In genomic region chr4:9976781-9977180, GRCh38 we compare ENCODE assay signal across 21 cellular contexts. TPM values are rescaled to one million over a fixed set of nuclear protein-coding genes. Genes with fewer than 3 reads are reported as not detected.
DNase-seq lines count a peak whose midpoint lies in the region; ATAC-seq and TF ChIP-seq lines count a peak whose summit lies in the region.
"Had no signal": no experiment of that assay in that cellular context is flagged by ENCODE, and none has a peak within 500 bp of the region (broad histone marks: within the 10 kb centered on the region; RNA-seq: fewer than 3 reads in every experiment).

No MANE protein-coding gene starts in this region.

- peaks cover 14% of the 10 kb centered on the region for H3K36me3 Mint-ChIP-seq in activated naive CD8-positive, alpha-beta T cell treated with anti-CD3 and anti-CD28 coated beads for 36 hours

- WGBS in esophagus muscularis mucosa: 80% methylated on average over 2 of the region's 2 CpGs

- TF ChIP-seq EP300 in esophagus muscularis mucosa (IDR thresholded peaks at IDR 0.05): no peak

- H3K4me1 Mint-ChIP-seq in activated naive CD8-positive, alpha-beta T cell treated with anti-CD3 and anti-CD28 coated beads for 36 hours: peaks cover 7% of the 10 kb centered on the region

- TF ChIP-seq CTCF in right atrium auricular region (IDR thresholded peaks at IDR 0.05) (no peak), esophagus muscularis mucosa (IDR thresholded peaks at IDR 0.05) (no peak), vagina (IDR thresholded peaks at IDR 0.05) (no peak)

- intact Hi-C loops in left ventricle myocardium superior (cut with micrococcal nuclease): no loop called here
- intact Hi-C loops in esophagus muscularis mucosa (cut with DNase I): no loop called here
- intact Hi-C loops in vagina (cut with DNase I): no loop called here

- no peak overlapping the region for H3K4me3 Mint-ChIP-seq in activated naive CD8-positive, alpha-beta T cell treated with anti-CD3 and anti-CD28 coated beads for 36 hours

- H3K4me3 ChIP-seq in right atrium auricular region (no peak overlapping the region), esophagus muscularis mucosa (no peak overlapping the region), vagina (no peak overlapping the region)
- H3K4me3 ChIP-seq: BLaER1, K562 had no signal

- peaks cover 13% of the 10 kb centered on the region for H3K9me3 Mint-ChIP-seq in activated naive CD8-positive, alpha-beta T cell treated with anti-CD3 and anti-CD28 coated beads for 36 hours

- H3K27ac ChIP-seq in right atrium auricular region (no peak overlapping the region), esophagus muscularis mucosa (replicated peaks in 1 of 4) (no peak overlapping the region), vagina (no peak overlapping the region)
- H3K27ac ChIP-seq: BLaER1 had no signal

- H3K27me3 ChIP-seq in right atrium auricular region (no peaks in the 10 kb centered on the region), esophagus muscularis mucosa (no peaks in the 10 kb centered on the region), vagina (no peaks in the 10 kb centered on the region)
- H3K27me3 ChIP-seq: BLaER1 had no signal

- H3K36me3 ChIP-seq in right atrium auricular region: no peaks in the 10 kb centered on the region
- peaks cover 0 to 9% (median 0%) of the 10 kb centered on the region in 4 donors for H3K36me3 ChIP-seq in esophagus muscularis mucosa
- peaks cover 0 to 4% of the 10 kb centered on the region in 2 donors for H3K36me3 ChIP-seq in vagina
- H3K36me3 ChIP-seq: BLaER1 had no signal

- peak overlapping the region; percentile 9 for H3K27ac Mint-ChIP-seq in activated naive CD8-positive, alpha-beta T cell treated with anti-CD3 and anti-CD28 coated beads for 36 hours
- H3K27ac Mint-ChIP-seq: CD4-positive, CD25-positive, alpha-beta regulatory T cell had no signal

- peak; percentile 11 for DNase-seq in right atrium auricular region (ENCODE audit: low spot score)
- DNase-seq in left ventricle myocardium superior: no peak
- no peak for DNase-seq in activated naive CD8-positive, alpha-beta T cell treated with anti-CD3 and anti-CD28 coated beads for 36 hours
- DNase-seq in esophagus muscularis mucosa (ENCODE audit: extremely low spot score): peak; percentile 64
- DNase-seq in vagina (ENCODE audit: extremely low spot score in 2 of 2): peak; percentile 34 to 72
- DNase-seq: CD4-positive, CD25-positive, alpha-beta regulatory T cell; DMS153; DND-41; Kasumi-1; NCI-H1092 treated with DMSO at 0.1 percent for 48 hours; NCI-H1436 treated with DMSO at 0.1 percent for 48 hours; NCI-H187 treated with DMSO at 0.1 percent for 48 hours; NCI-H2171 treated with DMSO at 0.1 percent for 48 hours; NCI-H345; NCI-H510A treated with DMSO at 0.1 percent for 48 hours; SK-N-SH had no signal

- H3K4me1 ChIP-seq in right atrium auricular region: no peaks in the 10 kb centered on the region
- H3K4me1 ChIP-seq in esophagus muscularis mucosa: no peaks in the 10 kb centered on the region
- no peaks in the 10 kb centered on the region for H3K4me1 ChIP-seq in vagina
- H3K4me1 ChIP-seq: BLaER1 had no signal

- ATAC-seq in left ventricle myocardium superior: no peak
- no peak for ATAC-seq in HG03135 (IDR thresholded peaks at IDR 0.05; ENCODE audit: unreplicated experiment)
- no peak for ATAC-seq in HG02973 (IDR thresholded peaks at IDR 0.05; ENCODE audit: unreplicated experiment)
- no peak for ATAC-seq in GM18909 (IDR thresholded peaks at IDR 0.05; ENCODE audit: poor library complexity, unreplicated experiment)
- ATAC-seq: K562 had no signal

- H3K9me3 ChIP-seq in right atrium auricular region (no peaks in the 10 kb centered on the region), esophagus muscularis mucosa (no peaks in the 10 kb centered on the region), vagina (no peaks in the 10 kb centered on the region)
- H3K9me3 ChIP-seq: BLaER1 had no signal

- H3K27me3 Mint-ChIP-seq in activated naive CD8-positive, alpha-beta T cell treated with anti-CD3 and anti-CD28 coated beads for 36 hours: no peaks in the 10 kb centered on the region

- no peak for TF ChIP-seq POLR2A in esophagus muscularis mucosa (IDR thresholded peaks at IDR 0.05; ENCODE audit: low read depth)
- no peak for TF ChIP-seq POLR2A in vagina (IDR thresholded peaks at IDR 0.05)

RNA-seq across cellular contexts. Expression of gene SLC2A9, which starts 44.5 kb away (rescaled TPM):
- total RNA-seq in right atrium auricular region (1 to 10 TPM; 3.5 to 5.8 TPM), left ventricle myocardium superior (7.1 TPM), esophagus muscularis mucosa (10 to 100 TPM in 1 of 4 donors, 1 to 10 TPM in 3; 5.6 to 10.5 (median 6.5) TPM), vagina (7.9 TPM)
- 1 to 10 TPM; 1.1 to 1.2 TPM for total RNA-seq in activated naive CD8-positive, alpha-beta T cell treated with anti-CD3 and anti-CD28 coated beads for 36 hours

Comparison
In these comparisons a context has a peak if more than half of its experiments do, and no peak if none do; other contexts are left out.
1. DNase-seq: peak in right atrium auricular region (single experiment), esophagus muscularis mucosa (single experiment) and vagina (2 of 2); none in left ventricle myocardium superior (single experiment) and activated naive CD8-positive, alpha-beta T cell treated with anti-CD3 and anti-CD28 coated beads for 36 hours (single experiment).